Comparison of ENCODE assay signal across 22 cellular contexts in genomic region chr6:50785921-50786320, GRCh38. TPM values are rescaled to one million over a fixed set of nuclear protein-coding genes. Genes with fewer than 3 reads are reported as not detected.
DNase-seq lines count a peak whose midpoint lies in the region; ATAC-seq, FAIRE-seq and TF ChIP-seq lines count a peak whose summit lies in the region.
"Had no signal": no experiment of that assay in that cellular context is flagged by ENCODE, and none has a peak within 500 bp of the region (broad histone marks: within the 10 kb centered on the region; RNA-seq: fewer than 3 reads in every experiment).

No MANE protein-coding gene starts in this region.

- H3K27ac ChIP-seq in keratinocyte (ENCODE audit: control insufficient read depth, insufficient read depth, low read length) = peak overlapping the region; percentile 85
- H3K27ac ChIP-seq: 22Rv1, GM23248, HL-60 had no signal

- peaks cover 14% of the 10 kb centered on the region for H3K4me1 ChIP-seq in keratinocyte (ENCODE audit: control insufficient read depth, extremely low read depth, insufficient read depth, low read length)

- no peak for TF ChIP-seq CTCF in bronchial epithelial cell (IDR thresholded peaks at IDR 0.05; ENCODE audit: insufficient read depth, low read length, severe bottlenecking)
- TF ChIP-seq CTCF in keratinocyte (optimal IDR thresholded peaks at IDR 0.05 in 1 of 3, IDR thresholded peaks at IDR 0.05 in 1 of 3, conservative IDR thresholded peaks at IDR 0.05 in 1 of 3; ENCODE audit: extremely low read depth in 1 of 3, insufficient read depth in 2 of 3, low read length in 3 of 3) = peak in 1 of 3 experiments; percentile 7

- no peaks in the 10 kb centered on the region for H3K9me1 ChIP-seq in keratinocyte (ENCODE audit: control insufficient read depth, extremely low read depth, insufficient read depth, low read length)

- H3K36me3 ChIP-seq in bronchial epithelial cell (ENCODE audit: control insufficient read depth, insufficient read depth, low read length) (no peaks in the 10 kb centered on the region), keratinocyte (ENCODE audit: control insufficient read depth in 2 of 2, extremely low read depth in 1 of 2, insufficient read depth in 2 of 2, low read length in 2 of 2) (no peaks in the 10 kb centered on the region)

- no peaks in the 10 kb centered on the region for H4K20me1 ChIP-seq in keratinocyte (ENCODE audit: control insufficient read depth, extremely low read depth, insufficient read depth, low read length)

- peak overlapping the region; percentile 76 for H3K4me2 ChIP-seq in keratinocyte (ENCODE audit: control insufficient read depth, extremely low read depth, insufficient read depth, low read depth, low read length)

- peak overlapping the region; percentile 18 for H3K9ac ChIP-seq in keratinocyte (ENCODE audit: control insufficient read depth, extremely low read depth, insufficient read depth, low read length)
- H3K9ac ChIP-seq: GM23248 had no signal

- peak overlapping the region; percentile 70 for H2AFZ ChIP-seq in keratinocyte (ENCODE audit: control insufficient read depth, low read length)
- H2AFZ ChIP-seq: GM23248 had no signal

- H3K27me3 ChIP-seq in bronchial epithelial cell (ENCODE audit: control insufficient read depth, insufficient read depth, low read length) (no peaks in the 10 kb centered on the region), keratinocyte (ENCODE audit: control insufficient read depth, extremely low read depth, insufficient read depth, low read length) (no peaks in the 10 kb centered on the region)

- no peaks in the 10 kb centered on the region for H3K9me3 ChIP-seq in keratinocyte (ENCODE audit: control insufficient read depth, low read depth, low read length)

- DNase-seq in DMS53 (lab: John Stamatoyannopoulos, UW) (peak; percentile 36), DMS53 treated with DMSO at 0.1 percent for 48 hours (lab: John Stamatoyannopoulos, UW; ENCODE audit: unreplicated experiment) (no peak), bronchial epithelial cell (ENCODE audit: low read depth) (peak; percentile 98), keratinocyte (ENCODE audit: low read depth, low spot score) (peak; percentile 85), mesenteric fat pad (ENCODE audit: low spot score) (no peak), NCI-H345 (lab: John Stamatoyannopoulos, UW) (no peak)
- DNase-seq in activated T-cell treated with anti-CD3 and anti-CD28 coated beads, Interleukin-2, amount 50 U/mL, for 48 hours = no peak
- DNase-seq: CD8-positive, alpha-beta T cell; COR-L47; GM23248; IMR-90 had no signal

- H3K79me2 ChIP-seq in keratinocyte (ENCODE audit: control insufficient read depth, insufficient read depth, low read length) = no peaks in the 10 kb centered on the region

- no peak for FAIRE-seq in bronchial epithelial cell (lab: Jason Lieb, UNC)
- FAIRE-seq in keratinocyte (lab: Jason Lieb, UNC) = peak; percentile 99
- FAIRE-seq: D721Med, GM12878, GM18507, H54 had no signal

- no peak for ATAC-seq in GM21576 (IDR thresholded peaks at IDR 0.05; ENCODE audit: unreplicated experiment)
- ATAC-seq: CD8-positive, alpha-beta T cell; GM12878; HCT116 had no signal

- H3K4me3 ChIP-seq in bronchial epithelial cell (ENCODE audit: low read depth, low read length) = no peak overlapping the region
- H3K4me3 ChIP-seq in keratinocyte (ENCODE audit: control insufficient read depth in 2 of 3, extremely low read depth in 1 of 3, insufficient read depth in 2 of 3, low read depth in 1 of 3, low read length in 3 of 3) = peak overlapping the region in 2 of 3 experiments; percentile 16 to 37
- H3K4me3 ChIP-seq: GM12878, GM23248 had no signal

- dilution Hi-C loops in keratinocyte (cut with MboI; ENCODE audit: extremely low pct_ligation_motif_present, low sequenced_read_pairs) = no loop called here

RNA-seq across cellular contexts. Expression of gene TFAP2B, which starts 32.8 kb away (rescaled TPM):
- total RNA-seq in bronchial epithelial cell = not detected in 2 replicates
- polyA plus RNA-seq in keratinocyte = 0.01 to 0.08 TPM in 2 of 3 replicates, not detected in the other
- not detected for polyA plus RNA-seq in keratinocyte (2011; ENCODE audit: low read depth)
- not detected in 2 replicates for polyA plus RNA-seq in keratinocyte (2011; cell fraction: cytosol; rRNA removed)
- polyA plus RNA-seq in keratinocyte (2011; cell fraction: nucleus; rRNA removed) = not detected in 2 replicates
- polyA plus RNA-seq in keratinocyte (2012; ENCODE audit: low replicate concordance) = 0.24 TPM in 1 of 2 replicates, not detected in the other
- polyA minus RNA-seq in keratinocyte = 0.43 TPM in 1 of 3 replicates, not detected in the others
- not detected for polyA minus RNA-seq in keratinocyte (2011; cell fraction: cytosol; rRNA and poly(A)+ RNA removed)
- polyA minus RNA-seq in keratinocyte (2011; cell fraction: nucleus; rRNA and poly(A)+ RNA removed) = not detected in 2 replicates
- total RNA-seq in mesenteric fat pad = not detected
- total RNA-seq: CD8-positive, alpha-beta T cell; Daoy; GM23248; IMR-90 had no signal
- polyA plus RNA-seq: BJ, CD14-positive monocyte, GM23248, IMR-90 had no signal

Comparison
In these comparisons a context has a peak if more than half of its experiments do, and no peak if none do; other contexts are left out.
1. DNase-seq: peak in DMS53 (single experiment), bronchial epithelial cell (single experiment) and keratinocyte (single experiment); none in DMS53 treated with DMSO at 0.1 percent for 48 hours (single experiment), activated T-cell treated with anti-CD3 and anti-CD28 coated beads, Interleukin-2, amount 50 U/mL, for 48 hours (0 of 2), mesenteric fat pad (single experiment) and NCI-H345 (single experiment).